Comparison of ENCODE assay signal across 10 cellular contexts in genomic region chr10:98029149-98030092, GRCh38. TPM values are rescaled to one million over a fixed set of nuclear protein-coding genes. Genes with fewer than 3 reads are reported as not detected.
DNase-seq lines count a peak whose midpoint lies in the region; ATAC-seq, FAIRE-seq and TF ChIP-seq lines count a peak whose summit lies in the region.
"Had no signal": no experiment of that assay in that cellular context is flagged by ENCODE, and none has a peak within 500 bp of the region (broad histone marks: within the 10 kb centered on the region; RNA-seq: fewer than 3 reads in every experiment).

No MANE protein-coding gene starts in this region.

- H3K79me2 ChIP-seq in endothelial cell of umbilical vein (ENCODE audit: control insufficient read depth, insufficient read depth, low read length), result no peaks in the 10 kb centered on the region

- TF ChIP-seq POLR2A in endothelial cell of umbilical vein (IDR thresholded peaks at IDR 0.05; ENCODE audit: low read depth, low read length) (no peak), vagina (IDR thresholded peaks at IDR 0.05) (no peak)

- H4K20me1 ChIP-seq in endothelial cell of umbilical vein (replicated peaks; ENCODE audit: control insufficient read depth, extremely low read depth, insufficient read depth, low read length), result no peaks in the 10 kb centered on the region

- no TSS peak for BruUV-seq in endothelial cell of umbilical vein (replicated peaks; lab: Mats Ljungman, UMichigan)

- peak overlapping the region; percentile 62 for H3K4me3 Mint-ChIP-seq in activated naive CD8-positive, alpha-beta T cell
- no peak overlapping the region for H3K4me3 Mint-ChIP-seq in activated naive CD8-positive, alpha-beta T cell treated with anti-CD3 and anti-CD28 coated beads for 36 hours
- H3K4me3 Mint-ChIP-seq in naive thymus-derived CD8-positive, alpha-beta T cell, result peak overlapping the region in 9 of 10 donors; percentile 24 to 79 (median 71)
- no peak overlapping the region for H3K4me3 Mint-ChIP-seq in activated CD8-positive, alpha-beta T cell treated with anti-CD3 and anti-CD28 coated beads, Interleukin-2, amount 10 ng/mL, durations not matched to agents 7 days and 5 days

- no peaks in the 10 kb centered on the region for H3K4me1 ChIP-seq in endothelial cell of umbilical vein (ENCODE audit: control insufficient read depth, extremely low read depth, insufficient read depth, low read length)
- H3K4me1 ChIP-seq in vagina, result peaks cover 15% of the 10 kb centered on the region

- H3K27ac ChIP-seq in endothelial cell of umbilical vein (ENCODE audit: insufficient read depth, low read depth, low read length) (no peak overlapping the region), vagina (no peak overlapping the region)
- H3K27ac ChIP-seq: C4-2B had no signal

- FAIRE-seq in endothelial cell of umbilical vein (lab: Jason Lieb, UNC), result no peak

- dilution Hi-C loops in endothelial cell of umbilical vein (cut with MboI; ENCODE audit: extremely low pct_ligation_motif_present, low sequenced_read_pairs), result no loop called here

- no peak for DNase-seq in activated naive CD8-positive, alpha-beta T cell treated with anti-CD3 and anti-CD28 coated beads for 36 hours
- DNase-seq in endothelial cell of umbilical vein (ENCODE audit: low read depth, low spot score), result no peak
- DNase-seq in naive thymus-derived CD8-positive, alpha-beta T cell, result no peak
- no peak for DNase-seq in vagina (ENCODE audit: extremely low spot score in 2 of 2)
- no peak for DNase-seq in OCI-M1 (lab: John Stamatoyannopoulos, UW)
- DNase-seq in activated CD8-positive, alpha-beta T cell treated with anti-CD3 and anti-CD28 coated beads, Interleukin-2, amount 10 ng/mL, durations not matched to agents 7 days and 5 days, result no peak
- no peak for DNase-seq in NCI-H1694 treated with DMSO at 0.1 percent for 48 hours (lab: John Stamatoyannopoulos, UW)
- DNase-seq: activated CD8-positive, alpha-beta memory T cell treated with anti-CD3 and anti-CD28 coated beads, Interleukin-2, amount 50 U/mL, for 48 hours had no signal

- no peaks in the 10 kb centered on the region for H3K36me3 ChIP-seq in endothelial cell of umbilical vein (ENCODE audit: control insufficient read depth in 2 of 2, extremely low read depth in 1 of 2, insufficient read depth in 2 of 2, low read length in 2 of 2)
- H3K36me3 ChIP-seq in vagina, result no peaks in the 10 kb centered on the region

- H3K9me1 ChIP-seq in endothelial cell of umbilical vein (replicated peaks; ENCODE audit: control insufficient read depth, extremely low read depth, insufficient read depth, low read length), result no peaks in the 10 kb centered on the region

- no peak overlapping the region for H3K9ac ChIP-seq in endothelial cell of umbilical vein (replicated peaks; ENCODE audit: extremely low read depth, insufficient read depth, low read length)

- H3K9me3 ChIP-seq in endothelial cell of umbilical vein (replicated peaks; ENCODE audit: control insufficient read depth, insufficient read depth, low read length), result no peaks in the 10 kb centered on the region
- H3K9me3 ChIP-seq in vagina, result no peaks in the 10 kb centered on the region

- CTCF ChIA-PET in endothelial cell of umbilical vein (lab: Charles Lee), result interaction anchor here (0.9 to 7.3 kb wide), 14 partner anchors 10 to 239 kb away, joined by 3 to 81 read pairs (median 6); no protein-coding TSS in a partner anchor
- CTCF ChIA-PET in activated CD8-positive, alpha-beta T cell treated with anti-CD3 and anti-CD28 coated beads, Interleukin-2, amount 10 ng/mL, durations not matched to agents 7 days and 5 days (lab: Charles Lee), result interaction anchor here (0.7 to 6.6 kb wide), 7 partner anchors 11 to 139 kb away, joined by 3 to 53 read pairs (median 4); no protein-coding TSS in a partner anchor

- H3K27me3 Mint-ChIP-seq in activated naive CD8-positive, alpha-beta T cell, result peaks cover 34% of the 10 kb centered on the region
- peaks cover 73% of the 10 kb centered on the region for H3K27me3 Mint-ChIP-seq in activated naive CD8-positive, alpha-beta T cell treated with anti-CD3 and anti-CD28 coated beads for 36 hours
- H3K27me3 Mint-ChIP-seq in naive thymus-derived CD8-positive, alpha-beta T cell, result peaks cover 31 to 84% (median 65%) of the 10 kb centered on the region in 5 donors
- peaks cover 60% of the 10 kb centered on the region for H3K27me3 Mint-ChIP-seq in activated CD8-positive, alpha-beta T cell treated with anti-CD3 and anti-CD28 coated beads, Interleukin-2, amount 10 ng/mL, durations not matched to agents 7 days and 5 days (ENCODE audit: low read depth)

- intact Hi-C loops in endothelial cell of umbilical vein (cut with micrococcal nuclease) (loop anchor here (5.0 kb wide), 1 partner anchor 237 kb away; no protein-coding TSS in a partner anchor), vagina (cut with DNase I) (no loop called here)

- H3K4me2 ChIP-seq in endothelial cell of umbilical vein (ENCODE audit: insufficient read depth, low read length), result no peak overlapping the region

- H2AFZ ChIP-seq in endothelial cell of umbilical vein (ENCODE audit: low read depth, low read length), result no peak overlapping the region

- no peak for ATAC-seq in naive thymus-derived CD8-positive, alpha-beta T cell
- ATAC-seq in activated CD8-positive, alpha-beta T cell treated with anti-CD3 and anti-CD28 coated beads, Interleukin-2, amount 10 ng/mL, durations not matched to agents 7 days and 5 days, result no peak

- no peak overlapping the region for H3K27ac Mint-ChIP-seq in activated naive CD8-positive, alpha-beta T cell
- H3K27ac Mint-ChIP-seq in activated naive CD8-positive, alpha-beta T cell treated with anti-CD3 and anti-CD28 coated beads for 36 hours, result no peak overlapping the region
- H3K27ac Mint-ChIP-seq in naive thymus-derived CD8-positive, alpha-beta T cell, result peak overlapping the region in 1 of 10 donors; percentile 36
- no peak overlapping the region for H3K27ac Mint-ChIP-seq in activated CD8-positive, alpha-beta T cell treated with anti-CD3 and anti-CD28 coated beads, Interleukin-2, amount 10 ng/mL, durations not matched to agents 7 days and 5 days

- no peaks in the 10 kb centered on the region for H3K9me3 Mint-ChIP-seq in activated naive CD8-positive, alpha-beta T cell (ENCODE audit: low read depth)
- H3K9me3 Mint-ChIP-seq in activated naive CD8-positive, alpha-beta T cell treated with anti-CD3 and anti-CD28 coated beads for 36 hours, result no peaks in the 10 kb centered on the region
- H3K9me3 Mint-ChIP-seq in naive thymus-derived CD8-positive, alpha-beta T cell, result peaks cover 0 to 2% (median 0%) of the 10 kb centered on the region in 9 donors
- no peaks in the 10 kb centered on the region for H3K9me3 Mint-ChIP-seq in activated CD8-positive, alpha-beta T cell treated with anti-CD3 and anti-CD28 coated beads, Interleukin-2, amount 10 ng/mL, durations not matched to agents 7 days and 5 days (ENCODE audit: insufficient read depth)

- H3K36me3 Mint-ChIP-seq in activated naive CD8-positive, alpha-beta T cell, result no peaks in the 10 kb centered on the region
- no peaks in the 10 kb centered on the region for H3K36me3 Mint-ChIP-seq in activated naive CD8-positive, alpha-beta T cell treated with anti-CD3 and anti-CD28 coated beads for 36 hours
- peaks cover 0 to 4% (median 0%) of the 10 kb centered on the region in 3 donors for H3K36me3 Mint-ChIP-seq in naive thymus-derived CD8-positive, alpha-beta T cell
- no peaks in the 10 kb centered on the region for H3K36me3 Mint-ChIP-seq in activated CD8-positive, alpha-beta T cell treated with anti-CD3 and anti-CD28 coated beads, Interleukin-2, amount 10 ng/mL, durations not matched to agents 7 days and 5 days (ENCODE audit: low read depth)

- TF ChIP-seq CTCF in endothelial cell of umbilical vein (IDR thresholded peaks at IDR 0.05; ENCODE audit: extremely low read depth in 1 of 2, insufficient read depth in 1 of 2, low read depth in 1 of 2, low read length in 2 of 2) (no peak), vagina (IDR thresholded peaks at IDR 0.05) (no peak)

- peaks cover 12% of the 10 kb centered on the region for H3K4me1 Mint-ChIP-seq in activated naive CD8-positive, alpha-beta T cell (ENCODE audit: low read depth)
- H3K4me1 Mint-ChIP-seq in activated naive CD8-positive, alpha-beta T cell treated with anti-CD3 and anti-CD28 coated beads for 36 hours, result peaks cover 3% of the 10 kb centered on the region
- peaks cover 8 to 17% (median 8%) of the 10 kb centered on the region in 4 donors for H3K4me1 Mint-ChIP-seq in naive thymus-derived CD8-positive, alpha-beta T cell
- peaks cover 3% of the 10 kb centered on the region for H3K4me1 Mint-ChIP-seq in activated CD8-positive, alpha-beta T cell treated with anti-CD3 and anti-CD28 coated beads, Interleukin-2, amount 10 ng/mL, durations not matched to agents 7 days and 5 days (ENCODE audit: low read depth)

- POLR2A ChIA-PET in endothelial cell of umbilical vein (lab: Charles Lee), result no interaction called here
- POLR2A ChIA-PET in naive thymus-derived CD8-positive, alpha-beta T cell (lab: Charles Lee), result no interaction called here
- POLR2A ChIA-PET in activated CD8-positive, alpha-beta T cell treated with anti-CD3 and anti-CD28 coated beads, Interleukin-2, amount 10 ng/mL, durations not matched to agents 7 days and 5 days (lab: Charles Lee), result no interaction called here

- H3K4me3 ChIP-seq in endothelial cell of umbilical vein (replicated peaks in 1 of 3; ENCODE audit: insufficient read depth in 1 of 3, low read depth in 1 of 3, low read length in 3 of 3), result no peak overlapping the region
- H3K4me3 ChIP-seq in vagina, result peak overlapping the region; percentile 45 to 50

- H3K27me3 ChIP-seq in endothelial cell of umbilical vein (ENCODE audit: control insufficient read depth in 2 of 2, insufficient read depth in 2 of 2, low read length in 2 of 2), result peaks cover 45 to 53% of the 10 kb centered on the region in 2 experiments
- no peaks in the 10 kb centered on the region for H3K27me3 ChIP-seq in vagina

TF ChIP-seq in endothelial cell of umbilical vein, 7 proteins besides CTCF, POLR2A, EP300 and RAD21 (continues in another document):
- peak; percentile 81 for TF ChIP-seq EZH2 (IDR thresholded peaks at IDR 0.05; ENCODE audit: borderline replicate concordance, low read depth, low read length, severe bottlenecking)

RNA-seq across cellular contexts. Expression of gene CRTAC1, which starts 1.0 kb away (rescaled TPM):
- not detected for total RNA-seq in activated naive CD8-positive, alpha-beta T cell treated with anti-CD3 and anti-CD28 coated beads for 36 hours
- total RNA-seq in endothelial cell of umbilical vein (0.72 and 3.0 TPM in 2 replicates), vagina (2.5 TPM)
- 0.92 and 1.4 TPM in 2 replicates for polyA plus RNA-seq in endothelial cell of umbilical vein
- 1.6 TPM in 2 replicates for polyA plus RNA-seq in endothelial cell of umbilical vein (2011; cell fraction: cytosol; rRNA removed)
- polyA plus RNA-seq in endothelial cell of umbilical vein (2011; cell fraction: nucleus; rRNA removed), result 1.5 and 2.0 TPM in 2 replicates
- 4.0 and 5.7 TPM in 2 replicates for polyA plus RNA-seq in endothelial cell of umbilical vein (2012)
- 0.29 and 0.36 TPM in 2 replicates for polyA minus RNA-seq in endothelial cell of umbilical vein
- not detected for polyA minus RNA-seq in endothelial cell of umbilical vein (2011; cell fraction: cytosol; rRNA and poly(A)+ RNA removed)
- 0.67 and 1.2 TPM in 2 replicates for polyA minus RNA-seq in endothelial cell of umbilical vein (2011; cell fraction: nucleus; rRNA and poly(A)+ RNA removed)
- not detected for total RNA-seq in naive thymus-derived CD8-positive, alpha-beta T cell
- polyA plus RNA-seq in naive thymus-derived CD8-positive, alpha-beta T cell, result not detected
- total RNA-seq in activated CD8-positive, alpha-beta T cell treated with anti-CD3 and anti-CD28 coated beads, Interleukin-2, amount 10 ng/mL, durations not matched to agents 7 days and 5 days, result not detected

Comparison
In these comparisons a context has a peak if more than half of its experiments do, and no peak if none do; other contexts are left out.
1. H3K4me3 Mint-ChIP-seq: peak in activated naive CD8-positive, alpha-beta T cell (single experiment) and naive thymus-derived CD8-positive, alpha-beta T cell (9 of 10); none in activated naive CD8-positive, alpha-beta T cell treated with anti-CD3 and anti-CD28 coated beads for 36 hours (single experiment) and activated CD8-positive, alpha-beta T cell treated with anti-CD3 and anti-CD28 coated beads, Interleukin-2, amount 10 ng/mL, durations not matched to agents 7 days and 5 days (single experiment).
2. H3K4me3 ChIP-seq: peak in vagina (2 of 2); none in endothelial cell of umbilical vein (0 of 3).